21 cellular contexts compared by ENCODE assay signal in the genomic region with DNA sequence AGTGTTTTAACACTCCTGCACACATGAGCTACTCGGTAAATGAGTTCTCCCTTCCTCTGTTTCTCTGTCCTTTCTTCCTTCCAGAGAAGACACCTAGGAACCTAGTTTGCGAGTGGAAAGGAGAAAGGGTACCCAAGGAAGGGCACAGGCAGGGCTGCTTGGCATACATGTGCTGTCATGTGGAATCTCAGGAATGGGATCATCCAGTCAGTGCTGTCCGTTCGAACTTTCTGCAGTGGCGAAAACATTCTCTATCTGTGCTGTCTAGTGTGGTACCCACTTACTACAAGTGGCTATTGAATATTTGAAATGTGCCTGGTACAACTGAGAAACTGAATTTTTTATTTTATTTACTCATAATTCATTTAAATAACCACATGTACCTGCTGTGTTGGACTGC.
"Had no signal": no experiment of that assay in that cellular context is flagged by ENCODE, and none has a peak within 500 bp of the region (broad histone marks: within the 10 kb centered on the region; RNA-seq: fewer than 3 reads in every experiment).

No MANE protein-coding gene starts in this region.

- H3K4me1 ChIP-seq: colonic mucosa, esophagus squamous epithelium, stomach, tibial artery had no signal

- ATAC-seq: activated CD4-positive, alpha-beta T cell treated with anti-CD3 and anti-CD28 coated beads for 36 hours; activated CD8-positive, alpha-beta memory T cell treated with anti-CD3 and anti-CD28 coated beads, Interleukin-2, amount 10 ng/mL, durations not matched to agents 7 days and 5 days; activated CD8-positive, alpha-beta T cell treated with anti-CD3 and anti-CD28 coated beads, Interleukin-2, amount 10 ng/mL, durations not matched to agents 7 days and 5 days; activated naive CD8-positive, alpha-beta T cell treated with anti-CD3 and anti-CD28 coated beads, Interleukin-2, amount 50 U/mL, for 24 hours; sciatic nerve; stimulated activated naive B cell treated with anti-CD40 and anti-IgM and Interleukin-4, amounts not matched to agents 10 μg/mL and 1 μg/mL and 100 μg/mL, for 72 hours had no signal

- H3K27ac ChIP-seq: colonic mucosa, epithelial cell of prostate, esophagus squamous epithelium, stomach, tibial artery had no signal

- H3K36me3 ChIP-seq: colonic mucosa, esophagus squamous epithelium, stomach, tibial artery had no signal

- H3K4me3 ChIP-seq: colonic mucosa, esophagus squamous epithelium, stomach, tibial artery had no signal

- H3K27me3 ChIP-seq: colonic mucosa, esophagus squamous epithelium, stomach, tibial artery had no signal

- H3K9me3 ChIP-seq: colonic mucosa, esophagus squamous epithelium, stomach, tibial artery had no signal

- DNase-seq: activated CD4-positive, alpha-beta T cell treated with anti-CD3 and anti-CD28 coated beads for 36 hours; activated CD4-positive, CD25-positive, alpha-beta regulatory T cell; activated CD8-positive, alpha-beta memory T cell treated with anti-CD3 and anti-CD28 coated beads, Interleukin-2, amount 10 ng/mL, durations not matched to agents 7 days and 5 days; activated CD8-positive, alpha-beta T cell treated with anti-CD3 and anti-CD28 coated beads, Interleukin-2, amount 10 ng/mL, durations not matched to agents 7 days and 5 days; activated naive CD8-positive, alpha-beta T cell treated with anti-CD3 and anti-CD28 coated beads, Interleukin-2, amount 50 U/mL, for 24 hours; activated T-cell treated with anti-CD3 and anti-CD28 coated beads, Interleukin-2, amount 50 U/mL, for 48 hours; amygdala; colonic mucosa; effector CD8-positive, alpha-beta T cell; esophagus squamous epithelium; foreskin melanocyte; islet precursor cell; mammary epithelial cell; posterior cingulate gyrus; small intestine; stimulated activated naive B cell treated with anti-CD40 and anti-IgM and Interleukin-4, amounts not matched to agents 10 μg/mL and 1 μg/mL and 100 μg/mL, for 72 hours; stomach; T-helper 2 cell; tibial artery had no signal
